In genomic region chr7:92749327-92749730, GRCh38 we compare ENCODE assay signal across 14 cellular contexts.
DNase-seq lines count a peak whose midpoint lies in the region; ATAC-seq and TF ChIP-seq lines count a peak whose summit lies in the region.
"Had no signal": no experiment of that assay in that cellular context is flagged by ENCODE, and none has a peak within 500 bp of the region (broad histone marks: within the 10 kb centered on the region; RNA-seq: fewer than 3 reads in every experiment).

No MANE protein-coding gene starts in this region.

- no peaks in the 10 kb centered on the region for H3K9me3 Mint-ChIP-seq in activated naive CD8-positive, alpha-beta T cell (ENCODE audit: low read depth)
- no peaks in the 10 kb centered on the region for H3K9me3 Mint-ChIP-seq in activated naive CD8-positive, alpha-beta T cell treated with anti-CD3 and anti-CD28 coated beads for 36 hours
- H3K9me3 Mint-ChIP-seq in T-helper 2 cell treated with Interferon-gamma antibody and Interleukin-4, amounts not matched to agents 5 μg/mL and 100 μg/mL, for 36 hours: peaks cover 5% of the 10 kb centered on the region
- H3K9me3 Mint-ChIP-seq in stimulated activated effector memory CD8-positive, alpha-beta T cell treated with anti-CD3 and anti-CD28 coated beads, Interleukin-12 subunit alpha, Interleukin-12 subunit beta, amount 100 ng/mL, for 72 hours: no peaks in the 10 kb centered on the region
- H3K9me3 Mint-ChIP-seq: H9, memory B cell had no signal

- H3K4me3 ChIP-seq in fibroblast of mammary gland (ENCODE audit: control insufficient read depth, low read depth, low read length) (no peak overlapping the region), Peyer's patch (no peak overlapping the region)

- H3K9me3 ChIP-seq in Peyer's patch: no peaks in the 10 kb centered on the region

- no peaks in the 10 kb centered on the region for H3K36me3 ChIP-seq in Peyer's patch

- TF ChIP-seq CTCF in fibroblast of mammary gland (conservative IDR thresholded peaks at IDR 0.05; ENCODE audit: control insufficient read depth, insufficient read depth, low read depth, low read length) (no peak), Peyer's patch (IDR thresholded peaks at IDR 0.05) (no peak)

- peaks cover 33% of the 10 kb centered on the region for H3K36me3 Mint-ChIP-seq in activated naive CD8-positive, alpha-beta T cell
- peaks cover 44% of the 10 kb centered on the region for H3K36me3 Mint-ChIP-seq in activated naive CD8-positive, alpha-beta T cell treated with anti-CD3 and anti-CD28 coated beads for 36 hours
- H3K36me3 Mint-ChIP-seq in T-helper 2 cell treated with Interferon-gamma antibody and Interleukin-4, amounts not matched to agents 5 μg/mL and 100 μg/mL, for 36 hours (ENCODE audit: low read depth): peaks cover 46% of the 10 kb centered on the region
- H3K36me3 Mint-ChIP-seq in stimulated activated effector memory CD8-positive, alpha-beta T cell treated with anti-CD3 and anti-CD28 coated beads, Interleukin-12 subunit alpha, Interleukin-12 subunit beta, amount 100 ng/mL, for 72 hours: peaks cover 67% of the 10 kb centered on the region
- H3K36me3 Mint-ChIP-seq: memory B cell had no signal

- no peaks in the 10 kb centered on the region for H3K27me3 Mint-ChIP-seq in activated naive CD8-positive, alpha-beta T cell
- H3K27me3 Mint-ChIP-seq in activated naive CD8-positive, alpha-beta T cell treated with anti-CD3 and anti-CD28 coated beads for 36 hours: no peaks in the 10 kb centered on the region
- no peaks in the 10 kb centered on the region for H3K27me3 Mint-ChIP-seq in T-helper 2 cell treated with Interferon-gamma antibody and Interleukin-4, amounts not matched to agents 5 μg/mL and 100 μg/mL, for 36 hours (ENCODE audit: low read depth)
- H3K27me3 Mint-ChIP-seq: memory B cell had no signal

- H3K27ac ChIP-seq in Peyer's patch: no peak overlapping the region

- no peaks in the 10 kb centered on the region for H3K27me3 ChIP-seq in Peyer's patch

- ATAC-seq in stimulated activated effector memory CD8-positive, alpha-beta T cell treated with anti-CD3 and anti-CD28 coated beads, Interleukin-12 subunit alpha, Interleukin-12 subunit beta, amount 100 ng/mL, for 72 hours: peak; percentile 68

- peak overlapping the region; percentile 36 for H3K27ac Mint-ChIP-seq in activated naive CD8-positive, alpha-beta T cell
- H3K27ac Mint-ChIP-seq in activated naive CD8-positive, alpha-beta T cell treated with anti-CD3 and anti-CD28 coated beads for 36 hours: no peak overlapping the region
- peak overlapping the region; percentile 29 for H3K27ac Mint-ChIP-seq in T-helper 2 cell treated with Interferon-gamma antibody and Interleukin-4, amounts not matched to agents 5 μg/mL and 100 μg/mL, for 36 hours
- H3K27ac Mint-ChIP-seq in stimulated activated effector memory CD8-positive, alpha-beta T cell treated with anti-CD3 and anti-CD28 coated beads, Interleukin-12 subunit alpha, Interleukin-12 subunit beta, amount 100 ng/mL, for 72 hours: peak overlapping the region; percentile 63
- H3K27ac Mint-ChIP-seq: memory B cell had no signal

- peaks cover 40% of the 10 kb centered on the region for H3K4me1 Mint-ChIP-seq in activated naive CD8-positive, alpha-beta T cell (ENCODE audit: low read depth)
- H3K4me1 Mint-ChIP-seq in activated naive CD8-positive, alpha-beta T cell treated with anti-CD3 and anti-CD28 coated beads for 36 hours: peaks cover 31% of the 10 kb centered on the region
- peaks cover 46% of the 10 kb centered on the region for H3K4me1 Mint-ChIP-seq in T-helper 2 cell treated with Interferon-gamma antibody and Interleukin-4, amounts not matched to agents 5 μg/mL and 100 μg/mL, for 36 hours (ENCODE audit: low read depth)
- peaks cover 65% of the 10 kb centered on the region for H3K4me1 Mint-ChIP-seq in stimulated activated effector memory CD8-positive, alpha-beta T cell treated with anti-CD3 and anti-CD28 coated beads, Interleukin-12 subunit alpha, Interleukin-12 subunit beta, amount 100 ng/mL, for 72 hours

- no peak for TF ChIP-seq POLR2A in Peyer's patch (IDR thresholded peaks at IDR 0.05)

- no peaks in the 10 kb centered on the region for H3K4me1 ChIP-seq in Peyer's patch

- no peak for DNase-seq in activated naive CD8-positive, alpha-beta T cell treated with anti-CD3 and anti-CD28 coated beads for 36 hours
- DNase-seq in T-helper 2 cell treated with Interferon-gamma antibody and Interleukin-4, amounts not matched to agents 5 μg/mL and 100 μg/mL, for 36 hours (ENCODE audit: low spot score): no peak
- peak; percentile 52 for DNase-seq in fibroblast of mammary gland (ENCODE audit: low read depth)
- DNase-seq in stimulated activated effector memory CD8-positive, alpha-beta T cell treated with anti-CD3 and anti-CD28 coated beads, Interleukin-12 subunit alpha, Interleukin-12 subunit beta, amount 100 ng/mL, for 72 hours (ENCODE audit: low spot score in 2 of 2): no peak
- no peak for DNase-seq in Peyer's patch
- DNase-seq in AG08395 (ENCODE audit: low spot score): no peak
- no peak for DNase-seq in activated gamma-delta T cell (lab: John Stamatoyannopoulos, UW)
- DNase-seq: activated CD4-positive, CD25-positive, alpha-beta regulatory T cell treated with anti-CD3 and anti-CD28 coated beads, Interleukin-2, amount 50 U/mL, for 72 hours; H9; KBM-7; NCI-H1694 treated with DMSO at 0.1 percent for 48 hours; NCI-H510A had no signal

- H3K4me3 Mint-ChIP-seq in activated naive CD8-positive, alpha-beta T cell: no peak overlapping the region
- no peak overlapping the region for H3K4me3 Mint-ChIP-seq in activated naive CD8-positive, alpha-beta T cell treated with anti-CD3 and anti-CD28 coated beads for 36 hours
- no peak overlapping the region for H3K4me3 Mint-ChIP-seq in T-helper 2 cell treated with Interferon-gamma antibody and Interleukin-4, amounts not matched to agents 5 μg/mL and 100 μg/mL, for 36 hours
- H3K4me3 Mint-ChIP-seq in stimulated activated effector memory CD8-positive, alpha-beta T cell treated with anti-CD3 and anti-CD28 coated beads, Interleukin-12 subunit alpha, Interleukin-12 subunit beta, amount 100 ng/mL, for 72 hours: no peak overlapping the region
- H3K4me3 Mint-ChIP-seq: H9, memory B cell had no signal
